8 cellular contexts compared by ENCODE assay signal in genomic region chr1:31421404-31422040, GRCh38. TPM values are rescaled to one million over a fixed set of nuclear protein-coding genes. Genes with fewer than 3 reads are reported as not detected.
DNase-seq lines count a peak whose midpoint lies in the region; ATAC-seq and TF ChIP-seq lines count a peak whose summit lies in the region.

No MANE protein-coding gene starts in this region.

- H3K27ac ChIP-seq in breast epithelium: peak overlapping the region in 1 of 2 donors; percentile 82

- H3K9me3 Mint-ChIP-seq in MCF 10A (ENCODE audit: unreplicated experiment) (no peaks in the 10 kb centered on the region), type B pancreatic cell (no peaks in the 10 kb centered on the region)

- no peaks in the 10 kb centered on the region for H3K36me3 ChIP-seq in breast epithelium

- H3K4me3 Mint-ChIP-seq in MCF 10A (ENCODE audit: unreplicated experiment): no peak overlapping the region
- H3K4me3 Mint-ChIP-seq in type B pancreatic cell: no peak overlapping the region

- intact Hi-C loops in MCF 10A (cut with micrococcal nuclease) (loop anchor here (1.0 kb wide), 4 partner anchors 8 to 236 kb away; partner anchors contain the start of gene SERINC2), breast epithelium (cut with DNase I; ENCODE audit: low total_unique reads) (no loop called here)

- peaks cover 0 to 3% of the 10 kb centered on the region in 2 donors for H3K4me1 ChIP-seq in breast epithelium

- POLR2A ChIA-PET in MCF 10A (lab: Yijun Ruan, JAX): interaction anchor here (0.9 to 2.2 kb wide), 5 partner anchors 8 to 124 kb away, joined by 3 to 11 read pairs (median 4); partner anchors contain the start of genes SERINC2, SNRNP40 and ZCCHC17

- H3K36me3 Mint-ChIP-seq in MCF 10A (ENCODE audit: insufficient read depth, unreplicated experiment) (peaks cover 35% of the 10 kb centered on the region), type B pancreatic cell (peaks cover 7% of the 10 kb centered on the region)

- TF ChIP-seq CTCF in MCF 10A (IDR thresholded peaks at IDR 0.05; ENCODE audit: unreplicated experiment) (peak; percentile 19), breast epithelium (IDR thresholded peaks at IDR 0.05) (no peak), type B pancreatic cell (conservative IDR thresholded peaks at IDR 0.05) (peak; percentile 69)

- CTCF ChIA-PET in MCF 10A (lab: Yijun Ruan, JAX): interaction anchor here (0.6 to 12.7 kb wide), 18 partner anchors 11 to 1002 kb away, joined by 3 to 238 read pairs (median 4); no protein-coding TSS in a partner anchor

- no peaks in the 10 kb centered on the region for H3K9me3 ChIP-seq in breast epithelium

- H3K4me1 Mint-ChIP-seq in MCF 10A (ENCODE audit: insufficient read depth, unreplicated experiment) (peaks cover 36% of the 10 kb centered on the region), type B pancreatic cell (ENCODE audit: unreplicated experiment) (peaks cover 18% of the 10 kb centered on the region)

- no peaks in the 10 kb centered on the region for H3K27me3 ChIP-seq in breast epithelium

- ATAC-seq in HG02642 (IDR thresholded peaks at IDR 0.05; ENCODE audit: poor library complexity, unreplicated experiment) (no peak), GM21737 (IDR thresholded peaks at IDR 0.05; ENCODE audit: unreplicated experiment) (no peak)

- H3K27me3 Mint-ChIP-seq in MCF 10A (ENCODE audit: insufficient read depth, unreplicated experiment): no peaks in the 10 kb centered on the region
- no peaks in the 10 kb centered on the region for H3K27me3 Mint-ChIP-seq in type B pancreatic cell

- H3K27ac Mint-ChIP-seq in MCF 10A (ENCODE audit: low read depth, unreplicated experiment): no peak overlapping the region
- H3K27ac Mint-ChIP-seq in type B pancreatic cell: peak overlapping the region; percentile 40

- H3K4me3 ChIP-seq in breast epithelium: no peak overlapping the region

- DNase-seq in MCF 10A (ENCODE audit: unreplicated experiment): no peak
- no peak for DNase-seq in breast epithelium (ENCODE audit: low spot score in 2 of 2)
- DNase-seq in NCI-H82 treated with DMSO at 0.1 percent for 48 hours (lab: John Stamatoyannopoulos, UW; ENCODE audit: unreplicated experiment): peak; percentile 14
- peak; percentile 76 for DNase-seq in ecto neural progenitor cell (ENCODE audit: low spot score)
- DNase-seq in type B pancreatic cell (ENCODE audit: extremely low spot score, unreplicated experiment): no peak
- DNase-seq in OCI-M2 (lab: John Stamatoyannopoulos, UW; ENCODE audit: unreplicated experiment): no peak

- no peak for TF ChIP-seq POLR2A in breast epithelium (IDR thresholded peaks at IDR 0.05)

- no TSS peak for BruUV-seq in MCF 10A (replicated peaks; lab: Mats Ljungman, UMichigan)

RNA-seq across cellular contexts. Expression of gene SERINC2, which starts 8.5 kb away (rescaled TPM):
- total RNA-seq in MCF 10A (2022): 117 and 140 TPM in 2 replicates
- 10 to 100 TPM; 10.4 to 50.6 (median 30.5) TPM for total RNA-seq in breast epithelium
- 77.7 and 118 TPM in 2 replicates for total RNA-seq in type B pancreatic cell (ENCODE audit: low replicate concordance)

RNA-seq across cellular contexts. Expression of gene FABP3, which starts 48.6 kb away (rescaled TPM):
- total RNA-seq in MCF 10A (2022) (not detected in 2 replicates), breast epithelium (10 to 100 TPM in 2 of 3 donors, 1 to 10 TPM in 1; 7.9 to 15.5 (median 15.0) TPM), type B pancreatic cell (ENCODE audit: low replicate concordance) (16.4 and 18.8 TPM in 2 replicates)

Comparison
In these comparisons a context has a peak if more than half of its experiments do, and no peak if none do; other contexts are left out.
1. CTCF ChIP-seq: peak in MCF 10A (single experiment) and type B pancreatic cell (single experiment); none in breast epithelium (0 of 3).
2. DNase-seq: peak in NCI-H82 treated with DMSO at 0.1 percent for 48 hours (single experiment) and ecto neural progenitor cell (single experiment); none in MCF 10A (single experiment), breast epithelium (0 of 2), type B pancreatic cell (single experiment) and OCI-M2 (single experiment).